36 cellular contexts compared by ENCODE assay signal in the genomic region with DNA sequence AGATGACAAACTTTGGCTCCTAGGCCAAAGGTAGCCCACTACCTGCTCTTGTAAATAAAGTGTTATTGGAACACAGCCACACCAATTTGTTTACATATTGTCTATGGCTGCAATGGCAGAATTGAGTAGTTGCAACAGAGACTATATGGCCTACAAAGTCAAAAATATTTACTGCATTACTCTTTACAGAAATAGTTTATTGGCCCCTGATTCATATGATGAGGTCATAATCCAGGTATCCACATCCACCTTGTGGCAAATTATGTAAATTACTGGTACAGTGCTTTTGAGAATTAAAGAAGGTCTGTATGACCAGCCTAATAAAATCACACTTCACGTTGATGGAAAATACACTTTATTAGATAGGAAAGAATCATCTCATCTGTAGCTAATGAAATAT.
"Had no signal": no experiment of that assay in that cellular context is flagged by ENCODE, and none has a peak within 500 bp of the region (broad histone marks: within the 10 kb centered on the region; RNA-seq: fewer than 3 reads in every experiment).

No MANE protein-coding gene starts in this region.

- FAIRE-seq: K562, RCC 7860 had no signal

- H3K4me3 ChIP-seq: cardiac muscle cell, K562, MG63, PC-9, SJCRH30, SK-N-MC had no signal

- H3K27ac Mint-ChIP-seq: activated CD4-positive, alpha-beta memory T cell treated with anti-CD3 and anti-CD28 coated beads, Interleukin-2, amount 10 ng/mL, durations not matched to agents 7 days and 5 days; activated CD8-positive, alpha-beta memory T cell treated with anti-CD3 and anti-CD28 coated beads, Interleukin-2, amount 10 ng/mL, durations not matched to agents 7 days and 5 days; activated naive CD4-positive, alpha-beta T cell treated with anti-CD3 and anti-CD28 coated beads, Interleukin-2, amount 10 ng/mL, durations not matched to agents 7 days and 5 days; activated naive CD8-positive, alpha-beta T cell; activated naive CD8-positive, alpha-beta T cell treated with anti-CD3 and anti-CD28 coated beads, Interleukin-2, amount 50 U/mL, for 24 hours; brain had no signal

- ATAC-seq: activated CD8-positive, alpha-beta memory T cell treated with anti-CD3 and anti-CD28 coated beads, Interleukin-2, amount 10 ng/mL, durations not matched to agents 7 days and 5 days; activated naive CD8-positive, alpha-beta T cell treated with anti-CD3 and anti-CD28 coated beads, Interleukin-2, amount 50 U/mL, for 24 hours; K562 had no signal

- H3K9me3 ChIP-seq: MG63, SJCRH30 had no signal

- H3K9me3 Mint-ChIP-seq: activated CD4-positive, alpha-beta memory T cell treated with anti-CD3 and anti-CD28 coated beads, Interleukin-2, amount 10 ng/mL, durations not matched to agents 7 days and 5 days; activated naive CD8-positive, alpha-beta T cell treated with anti-CD3 and anti-CD28 coated beads, Interleukin-2, amount 50 U/mL, for 24 hours had no signal

- H3K27me3 ChIP-seq: cardiac muscle cell, MG63, SJCRH30 had no signal

- H3K4me1 Mint-ChIP-seq: activated CD4-positive, alpha-beta memory T cell treated with anti-CD3 and anti-CD28 coated beads, Interleukin-2, amount 10 ng/mL, durations not matched to agents 7 days and 5 days; activated CD8-positive, alpha-beta memory T cell treated with anti-CD3 and anti-CD28 coated beads, Interleukin-2, amount 10 ng/mL, durations not matched to agents 7 days and 5 days; activated naive CD4-positive, alpha-beta T cell treated with anti-CD3 and anti-CD28 coated beads, Interleukin-2, amount 10 ng/mL, durations not matched to agents 7 days and 5 days; activated naive CD8-positive, alpha-beta T cell treated with anti-CD3 and anti-CD28 coated beads, Interleukin-2, amount 50 U/mL, for 24 hours; brain; central memory CD8-positive, alpha-beta T cell had no signal

- DNase-seq: activated CD4-positive, alpha-beta memory T cell treated with anti-CD3 and anti-CD28 coated beads, Interleukin-2, amount 10 ng/mL, durations not matched to agents 7 days and 5 days; activated CD4-positive, alpha-beta T cell treated with anti-CD3 and anti-CD28 coated beads for 1 hour; activated CD4-positive, alpha-beta T cell treated with anti-CD3 and anti-CD28 coated beads for 48 hours; activated CD4-positive, CD25-positive, alpha-beta regulatory T cell; activated CD8-positive, alpha-beta memory T cell treated with anti-CD3 and anti-CD28 coated beads for 24 hours; activated CD8-positive, alpha-beta memory T cell treated with anti-CD3 and anti-CD28 coated beads, Interleukin-2, amount 10 ng/mL, durations not matched to agents 7 days and 5 days; activated CD8-positive, alpha-beta memory T cell treated with anti-CD3 and anti-CD28 coated beads, Interleukin-2, amount 50 U/mL, for 48 hours; activated effector memory CD4-positive, alpha-beta T cell treated with Interleukin-2 at 50 U/mL for 16 hours; activated naive CD4-positive, alpha-beta T cell treated with anti-CD3 and anti-CD28 coated beads, Interleukin-2, amount 10 ng/mL, durations not matched to agents 7 days and 5 days; activated naive CD8-positive, alpha-beta T cell treated with anti-CD3 and anti-CD28 coated beads, Interleukin-2, amount 50 U/mL, for 24 hours; activated T-cell treated with anti-CD3 and anti-CD28 coated beads, Interleukin-2, amount 50 U/mL, for 48 hours; anterior cingulate cortex; MG63; NCI-H1048; NCI-H1105 treated with DMSO at 0.1 percent for 48 hours; NCI-H1436; NCI-H1694 treated with DMSO at 0.1 percent for 48 hours; NCI-H2029 treated with DMSO at 0.1 percent for 48 hours; NCI-H2107; NCI-H2171; NCI-H510A; NCI-H526; NCI-H748 treated with DMSO at 0.1 percent for 48 hours; NK-92 treated with Interleukin-12 subunit alpha and Interleukin-12 subunit beta, amount 100 ng/mL, for 24 hours; SHP77; SJCRH30; T1000; WERI-Rb-1 had no signal

- H3K36me3 ChIP-seq: cardiac muscle cell, MG63, SJCRH30, WERI-Rb-1 had no signal

- H3K4me1 ChIP-seq: SJCRH30 had no signal

- H3K36me3 Mint-ChIP-seq: activated CD8-positive, alpha-beta memory T cell treated with anti-CD3 and anti-CD28 coated beads, Interleukin-2, amount 10 ng/mL, durations not matched to agents 7 days and 5 days; activated naive CD4-positive, alpha-beta T cell treated with anti-CD3 and anti-CD28 coated beads, Interleukin-2, amount 10 ng/mL, durations not matched to agents 7 days and 5 days; activated naive CD8-positive, alpha-beta T cell; brain had no signal

- H3K4me3 Mint-ChIP-seq: activated CD4-positive, alpha-beta memory T cell treated with anti-CD3 and anti-CD28 coated beads, Interleukin-2, amount 10 ng/mL, durations not matched to agents 7 days and 5 days; activated CD8-positive, alpha-beta memory T cell treated with anti-CD3 and anti-CD28 coated beads, Interleukin-2, amount 10 ng/mL, durations not matched to agents 7 days and 5 days; activated naive CD4-positive, alpha-beta T cell treated with anti-CD3 and anti-CD28 coated beads, Interleukin-2, amount 10 ng/mL, durations not matched to agents 7 days and 5 days; activated naive CD8-positive, alpha-beta T cell; activated naive CD8-positive, alpha-beta T cell treated with anti-CD3 and anti-CD28 coated beads, Interleukin-2, amount 50 U/mL, for 24 hours; brain; central memory CD8-positive, alpha-beta T cell had no signal

- H3K27ac ChIP-seq: cardiac muscle cell, PC-9, SJCRH30, SK-N-MC, WERI-Rb-1 had no signal

- H3K27me3 Mint-ChIP-seq: activated CD4-positive, alpha-beta memory T cell treated with anti-CD3 and anti-CD28 coated beads, Interleukin-2, amount 10 ng/mL, durations not matched to agents 7 days and 5 days; activated CD8-positive, alpha-beta memory T cell treated with anti-CD3 and anti-CD28 coated beads, Interleukin-2, amount 10 ng/mL, durations not matched to agents 7 days and 5 days; activated naive CD4-positive, alpha-beta T cell treated with anti-CD3 and anti-CD28 coated beads, Interleukin-2, amount 10 ng/mL, durations not matched to agents 7 days and 5 days; activated naive CD8-positive, alpha-beta T cell; activated naive CD8-positive, alpha-beta T cell treated with anti-CD3 and anti-CD28 coated beads, Interleukin-2, amount 50 U/mL, for 24 hours; brain; central memory CD8-positive, alpha-beta T cell had no signal
